Comparison of ENCODE assay signal across 10 cellular contexts in the genomic region with DNA sequence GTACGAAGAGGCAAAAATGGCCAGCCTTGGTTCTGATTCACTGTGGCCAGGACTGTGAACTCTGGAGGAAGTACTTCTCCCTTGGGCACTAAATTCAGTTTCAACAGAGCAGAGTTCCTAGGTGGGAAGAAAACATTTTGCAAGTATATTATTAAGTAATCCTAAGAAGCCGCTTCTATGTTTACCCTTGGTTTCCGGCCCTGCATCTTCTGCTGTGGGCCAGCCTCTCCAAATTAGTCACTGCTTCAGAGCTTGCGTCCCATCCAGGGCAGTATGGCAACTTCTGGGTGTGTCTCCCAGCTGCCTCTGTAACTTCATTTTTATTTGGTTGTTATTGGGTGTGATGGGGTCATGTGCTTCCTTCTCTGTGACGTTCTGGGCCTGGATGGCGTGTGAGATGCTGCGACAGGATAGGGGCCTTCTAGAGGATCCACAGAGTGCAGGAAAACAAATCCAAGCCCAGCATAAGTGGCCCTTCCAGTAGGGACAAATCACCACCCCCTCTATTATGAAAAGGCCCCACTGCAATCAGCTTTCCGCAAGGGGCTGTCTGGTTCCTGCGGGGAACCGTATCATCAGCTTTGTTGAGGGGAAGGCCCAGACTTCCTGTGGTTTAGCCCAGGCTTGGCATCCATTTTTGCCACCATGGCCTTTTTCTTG. TPM values are rescaled to one million over a fixed set of nuclear protein-coding genes. Genes with fewer than 3 reads are reported as not detected.
DNase-seq lines count a peak whose midpoint lies in the region; ATAC-seq, FAIRE-seq and TF ChIP-seq lines count a peak whose summit lies in the region.
"Had no signal": no experiment of that assay in that cellular context is flagged by ENCODE, and none has a peak within 500 bp of the region (broad histone marks: within the 10 kb centered on the region; RNA-seq: fewer than 3 reads in every experiment).

No MANE protein-coding gene starts in this region.

- FAIRE-seq in GM19239 (lab: Jason Lieb, UNC) = peak; percentile 73
- FAIRE-seq: TTC549 had no signal

- TF ChIP-seq POLR2A in sigmoid colon (IDR thresholded peaks at IDR 0.05) = no peak

- WGBS in sigmoid colon, 2 donors = 49 to 74% methylated on average over 10 of the region's 10 CpGs

- no peak for DNase-seq in GM19239 (ENCODE audit: insufficient read length, low spot score)
- peak; percentile 41 to 68 (median 48) for DNase-seq in T-helper 17 cell
- peak; percentile 88 for DNase-seq in amniotic epithelial cell (ENCODE audit: low read depth)
- DNase-seq in sigmoid colon = peak; percentile 62
- no peak for DNase-seq in cerebellar cortex (ENCODE audit: low spot score)
- DNase-seq in NCI-H1694 treated with DMSO at 0.1 percent for 48 hours (lab: John Stamatoyannopoulos, UW) = no peak
- DNase-seq in NCI-H226 = no peak
- no peak for DNase-seq in neural progenitor cell (ENCODE audit: low spot score)
- DNase-seq: glutamatergic neuron had no signal

- H3K9me3 Mint-ChIP-seq in neural progenitor cell = no peaks in the 10 kb centered on the region

- H3K27ac ChIP-seq in sigmoid colon (peak overlapping the region in 2 of 4 donors; percentile 10 to 20), neural progenitor cell (no peak overlapping the region)

- TF ChIP-seq EP300 in sigmoid colon (IDR thresholded peaks at IDR 0.05) = no peak

- H3K27ac Mint-ChIP-seq in T-helper 17 cell (peak overlapping the region; percentile 92), neural progenitor cell (no peak overlapping the region)

- H2AFZ ChIP-seq in neural progenitor cell (replicated peaks) = no peak overlapping the region

- peak; percentile 71 for ATAC-seq in T-helper 17 cell

- intact Hi-C loops in sigmoid colon (cut with DNase I) = no loop called here

- peaks cover 16% of the 10 kb centered on the region for H3K36me3 Mint-ChIP-seq in T-helper 17 cell (ENCODE audit: low read depth)
- H3K36me3 Mint-ChIP-seq in neural progenitor cell = peaks cover 42% of the 10 kb centered on the region

- no peaks in the 10 kb centered on the region for H4K20me1 ChIP-seq in neural progenitor cell (ENCODE audit: low read depth)

- no peaks in the 10 kb centered on the region for H3K79me2 ChIP-seq in neural progenitor cell (ENCODE audit: low read depth)

- H3K4me3 Mint-ChIP-seq in T-helper 17 cell (peak overlapping the region; percentile 98), neural progenitor cell (no peak overlapping the region)

- H3K27me3 ChIP-seq in sigmoid colon (no peaks in the 10 kb centered on the region), neural progenitor cell (no peaks in the 10 kb centered on the region)

- H3K9ac ChIP-seq in neural progenitor cell = no peak overlapping the region

- H3K36me3 ChIP-seq in sigmoid colon = peaks cover 0 to 15% (median 4%) of the 10 kb centered on the region in 4 donors
- H3K36me3 ChIP-seq in neural progenitor cell = no peaks in the 10 kb centered on the region

- no peak overlapping the region for H3K4me3 ChIP-seq in sigmoid colon
- H3K4me3 ChIP-seq in neural progenitor cell = no peak overlapping the region

- H3K27me3 Mint-ChIP-seq in T-helper 17 cell = no peaks in the 10 kb centered on the region
- H3K27me3 Mint-ChIP-seq in neural progenitor cell (ENCODE audit: insufficient read depth, low read depth) = no peaks in the 10 kb centered on the region

- TF ChIP-seq CTCF in sigmoid colon (IDR thresholded peaks at IDR 0.05) (no peak), neural progenitor cell (IDR thresholded peaks at IDR 0.05) (no peak)

- H3F3A ChIP-seq in neural progenitor cell (ENCODE audit: low read depth) = no peaks in the 10 kb centered on the region

- no peaks in the 10 kb centered on the region for H3K9me3 ChIP-seq in T-helper 17 cell (ENCODE audit: control insufficient read depth, low read length, poor library complexity, severe bottlenecking)
- H3K9me3 ChIP-seq in sigmoid colon = no peaks in the 10 kb centered on the region
- H3K9me3 ChIP-seq in neural progenitor cell (ENCODE audit: low read depth) = no peaks in the 10 kb centered on the region

- H3K4me1 ChIP-seq in sigmoid colon (no peaks in the 10 kb centered on the region), neural progenitor cell (peaks cover 14% of the 10 kb centered on the region)

- H3K4me2 ChIP-seq in neural progenitor cell = no peak overlapping the region

- H3K4me1 Mint-ChIP-seq in T-helper 17 cell (peaks cover 63% of the 10 kb centered on the region), neural progenitor cell (peaks cover 21% of the 10 kb centered on the region)

RNA-seq across cellular contexts. Expression of a gene that starts 55.1 kb away (rescaled TPM):
- total RNA-seq in T-helper 17 cell (not detected), sigmoid colon (1 to 10 TPM in 1 of 4 donors, under 1 TPM in 1, not detected in 2; 0.82 to 2.2 TPM), neural progenitor cell (ENCODE audit: low replicate concordance) (not detected in 2 replicates)
- under 1 TPM in 1 of 3 donors, not detected in 2; 0.19 TPM for polyA plus RNA-seq in sigmoid colon

Comparison
In these comparisons a context has a peak if more than half of its experiments do, and no peak if none do; other contexts are left out.
1. DNase-seq: peak in T-helper 17 cell (3 of 3), amniotic epithelial cell (single experiment) and sigmoid colon (single experiment); none in GM19239 (single experiment), cerebellar cortex (single experiment), NCI-H1694 treated with DMSO at 0.1 percent for 48 hours (single experiment), NCI-H226 (single experiment) and neural progenitor cell (single experiment).